In genomic region chrX:43940811-43941210, GRCh38 we compare ENCODE assay signal across 15 cellular contexts. TPM values are rescaled to one million over a fixed set of nuclear protein-coding genes. Genes with fewer than 3 reads are reported as not detected.
DNase-seq lines count a peak whose midpoint lies in the region; TF ChIP-seq lines count a peak whose summit lies in the region.
"Had no signal": no experiment of that assay in that cellular context is flagged by ENCODE, and none has a peak within 500 bp of the region (broad histone marks: within the 10 kb centered on the region; RNA-seq: fewer than 3 reads in every experiment).

No MANE protein-coding gene starts in this region.

- H4K8ac ChIP-seq in mesenchymal stem cell (ENCODE audit: low read length) = no peak overlapping the region

- no peak overlapping the region for H2BK12ac ChIP-seq in mesenchymal stem cell (ENCODE audit: low read length in 2 of 2)

- no peaks in the 10 kb centered on the region for H3F3A ChIP-seq in PC-9 (ENCODE audit: insufficient read depth, low read depth)

- H3K27me3 ChIP-seq in mesenchymal stem cell (ENCODE audit: control insufficient read depth in 1 of 2, insufficient read depth in 1 of 2, low read length in 2 of 2) (peaks cover 0 to 5% of the 10 kb centered on the region in 2 experiments), PC-9 (ENCODE audit: insufficient read depth, low read depth) (no peaks in the 10 kb centered on the region), colonic mucosa (no peaks in the 10 kb centered on the region)

- intact Hi-C loops in PC-9 (cut with micrococcal nuclease; ENCODE audit: unreplicated experiment) = no loop called here
- intact Hi-C loops in colonic mucosa (cut with DNase I) = no loop called here

- WGBS in mesenchymal stem cell = 52% methylated on average over 2 of the region's 2 CpGs

- no peaks in the 10 kb centered on the region for H3K36me3 ChIP-seq in mesenchymal stem cell (ENCODE audit: control insufficient read depth in 1 of 2, insufficient read depth in 2 of 2, low read depth in 1 of 2, low read length in 2 of 2)
- H3K36me3 ChIP-seq in PC-9 (ENCODE audit: low read depth) = no peaks in the 10 kb centered on the region
- H3K36me3 ChIP-seq in colonic mucosa = no peaks in the 10 kb centered on the region
- H3K36me3 ChIP-seq: heart left ventricle had no signal

- H3K9ac ChIP-seq in mesenchymal stem cell (ENCODE audit: low read length) (peak overlapping the region; percentile 65), colonic mucosa (ENCODE audit: low read depth in 2 of 2, low read length in 2 of 2) (no peak overlapping the region)

- no peaks in the 10 kb centered on the region for H4K20me1 ChIP-seq in PC-9 (ENCODE audit: insufficient read depth)

- H3K79me2 ChIP-seq in PC-9 (ENCODE audit: low read depth) = no peaks in the 10 kb centered on the region

- BruUV-seq in PC-9 (replicated peaks; lab: Mats Ljungman, UMichigan) = no TSS peak

- peak overlapping the region; percentile 14 for H2AFZ ChIP-seq in mesenchymal stem cell (ENCODE audit: low read depth, low read length)
- H2AFZ ChIP-seq in PC-9 = no peak overlapping the region

- TF ChIP-seq CTCF in cardiac fibroblast (IDR thresholded peaks at IDR 0.05; ENCODE audit: low read depth, low read length) (no peak), PC-9 (conservative IDR thresholded peaks at IDR 0.05) (no peak), colonic mucosa (IDR thresholded peaks at IDR 0.05) (no peak)

- no peaks in the 10 kb centered on the region for H3K9me2 ChIP-seq in PC-9 (ENCODE audit: insufficient read depth)

- H2AK5ac ChIP-seq in mesenchymal stem cell (ENCODE audit: low read length, severe bottlenecking) = no peak overlapping the region

- DNase-seq in ELR (ENCODE audit: low read depth) (peak; percentile 33), NCI-H345 treated with DMSO at 0.1 percent for 48 hours (lab: John Stamatoyannopoulos, UW; ENCODE audit: unreplicated experiment) (peak; percentile 80), cardiac fibroblast (ENCODE audit: low read depth in 2 of 2) (peak; percentile 48 to 54), mesenchymal stem cell (peak; percentile 23), PC-9 (no peak), occipital lobe (lab: John Stamatoyannopoulos, UW) (no peak), colonic mucosa (no peak), SW 1271 (lab: John Stamatoyannopoulos, UW) (no peak)
- DNase-seq: heart left ventricle; NCI-H146; stimulated activated CD4-positive, alpha-beta T cell treated with anti-CD3 and anti-CD28 coated beads, Interleukin-4, amount 100 ng/mL, for 24 hours; stimulated activated naive CD8-positive, alpha-beta T cell treated with anti-CD3 and anti-CD28 coated beads, Interleukin-15, Interleukin-2, amounts not matched to agents 100 U/mL and 50 U/mL, for 24 hours; T-helper 9 cell had no signal

- no peak overlapping the region for H3K4ac ChIP-seq in mesenchymal stem cell (ENCODE audit: low read depth in 1 of 2, low read length in 2 of 2)

- no peak overlapping the region for H3K18ac ChIP-seq in mesenchymal stem cell (ENCODE audit: low read depth in 1 of 2, low read length in 2 of 2)

- H3K9me3 ChIP-seq in mesenchymal stem cell (ENCODE audit: control insufficient read depth, low read length) (no peaks in the 10 kb centered on the region), PC-9 (ENCODE audit: insufficient read depth, low read depth) (no peaks in the 10 kb centered on the region), colonic mucosa (no peaks in the 10 kb centered on the region)
- H3K9me3 ChIP-seq: heart left ventricle had no signal

- POLR2A ChIA-PET in PC-9 (lab: Charles Lee; ENCODE audit: unreplicated experiment) = no interaction called here

- H2BK120ac ChIP-seq in mesenchymal stem cell (ENCODE audit: low read depth, low read length) = no peak overlapping the region

- CTCF ChIA-PET in PC-9 (lab: Charles Lee) = no interaction called here

- H3K4me1 ChIP-seq in mesenchymal stem cell (ENCODE audit: control insufficient read depth, insufficient read depth, low read depth, low read length) (no peaks in the 10 kb centered on the region), PC-9 (replicated peaks; ENCODE audit: insufficient read depth) (no peaks in the 10 kb centered on the region), colonic mucosa (no peaks in the 10 kb centered on the region)
- H3K4me1 ChIP-seq: heart left ventricle had no signal

- H4K91ac ChIP-seq in mesenchymal stem cell (ENCODE audit: low read length) = no peak overlapping the region

- H2BK5ac ChIP-seq in mesenchymal stem cell (ENCODE audit: low read depth, low read length, poor library complexity, severe bottlenecking) = no peak overlapping the region

- no peak overlapping the region for H2BK15ac ChIP-seq in mesenchymal stem cell (ENCODE audit: low read depth, poor library complexity, severe bottlenecking)

- H3K23ac ChIP-seq in mesenchymal stem cell (ENCODE audit: low read length in 2 of 2) = no peak overlapping the region

- H3K4me3 ChIP-seq in cardiac fibroblast (replicated peaks in 1 of 2; ENCODE audit: low read depth in 2 of 2, low read length in 2 of 2) = no peak overlapping the region
- no peak overlapping the region for H3K4me3 ChIP-seq in mesenchymal stem cell (ENCODE audit: insufficient read depth in 1 of 2, low read depth in 1 of 2, low read length in 2 of 2)
- no peak overlapping the region for H3K4me3 ChIP-seq in PC-9
- H3K4me3 ChIP-seq in colonic mucosa = no peak overlapping the region
- H3K4me3 ChIP-seq: heart left ventricle, lung had no signal

- no peaks in the 10 kb centered on the region for H3K79me1 ChIP-seq in mesenchymal stem cell (replicated peaks; ENCODE audit: low read length, poor library complexity, severe bottlenecking)

- no peak overlapping the region for H3K14ac ChIP-seq in mesenchymal stem cell (ENCODE audit: low read length in 2 of 2)

- no peak overlapping the region for H3K4me2 ChIP-seq in mesenchymal stem cell (ENCODE audit: low read length, poor library complexity, severe bottlenecking)
- H3K4me2 ChIP-seq in PC-9 = no peak overlapping the region

- H3K27ac ChIP-seq in mesenchymal stem cell (ENCODE audit: low read length, poor library complexity, severe bottlenecking) (no peak overlapping the region), PC-9 (no peak overlapping the region), colonic mucosa (no peak overlapping the region)
- H3K27ac ChIP-seq: heart left ventricle had no signal

RNA-seq across cellular contexts. Expression of gene NDP, which starts 32.4 kb away (rescaled TPM):
- 0.26 TPM for polyA plus RNA-seq in mesenchymal stem cell (2013, experiment 1 of 2)
- 0.16 TPM for polyA plus RNA-seq in mesenchymal stem cell (2013, experiment 2 of 2)
- total RNA-seq in PC-9 (2021) = not detected in 2 replicates
- 15.1 TPM for total RNA-seq in occipital lobe
- under 1 TPM in 1 of 2 donors, not detected in 1; 0.16 TPM for total RNA-seq in colonic mucosa
- total RNA-seq: activated CD8-positive, alpha-beta memory T cell treated with anti-CD3 and anti-CD28 coated beads for 36 hours had no signal

RNA-seq across cellular contexts. Expression of gene MAOB, which starts 58.6 kb away (rescaled TPM):
- polyA plus RNA-seq in mesenchymal stem cell (2013, experiment 1 of 2) = not detected
- not detected for polyA plus RNA-seq in mesenchymal stem cell (2013, experiment 2 of 2)
- total RNA-seq in PC-9 (2021) = 0.55 and 0.74 TPM in 2 replicates
- total RNA-seq in occipital lobe = 1.6 TPM
- total RNA-seq in colonic mucosa = 1 to 10 TPM; 4.4 to 9.2 TPM
- total RNA-seq: activated CD8-positive, alpha-beta memory T cell treated with anti-CD3 and anti-CD28 coated beads for 36 hours had no signal

Comparison
In these comparisons a context has a peak if more than half of its experiments do, and no peak if none do; other contexts are left out.
1. DNase-seq: peak in ELR (single experiment), NCI-H345 treated with DMSO at 0.1 percent for 48 hours (single experiment), cardiac fibroblast (2 of 2) and mesenchymal stem cell (single experiment); none in PC-9 (0 of 2), occipital lobe (single experiment), colonic mucosa (single experiment) and SW 1271 (0 of 2).
2. RNA of gene NDP, which starts 32.4 kb away (total RNA-seq): 15.1 TPM in occipital lobe (single experiment); 0.16 TPM in colonic mucosa and not detected in PC-9; every median in the first group is over 10 times any median in the second.